12 cellular contexts compared by ENCODE assay signal in genomic region chr20:31705191-31705590, GRCh38. TPM values are rescaled to one million over a fixed set of nuclear protein-coding genes. Genes with fewer than 3 reads are reported as not detected.
A peak's percentile ranks its signal among the peaks of the same experiment; 100 is the strongest.
DNase-seq lines count a peak whose midpoint lies in the region; ATAC-seq and TF ChIP-seq lines count a peak whose summit lies in the region.
"Had no signal": no experiment of that assay in that cellular context is flagged by ENCODE, and none has a peak within 500 bp of the region (broad histone marks: within the 10 kb centered on the region; RNA-seq: fewer than 3 reads in every experiment).

No MANE protein-coding gene starts in this region.

- peak overlapping the region; percentile 84 for H3K27ac ChIP-seq in left ventricle myocardium inferior (replicated peaks)
- peak overlapping the region; percentile 100 for H3K27ac ChIP-seq in breast epithelium
- H3K27ac ChIP-seq in upper lobe of left lung, result peak overlapping the region; percentile 78 to 99 (median 92)

- H3K27me3 Mint-ChIP-seq in mesothelial cell of epicardium (ENCODE audit: low read depth), result no peaks in the 10 kb centered on the region
- H3K27me3 Mint-ChIP-seq: naive thymus-derived CD8-positive, alpha-beta T cell had no signal

- TF ChIP-seq CTCF in left ventricle myocardium inferior (IDR thresholded peaks at IDR 0.05; ENCODE audit: borderline replicate concordance), result no peak
- no peak for TF ChIP-seq CTCF in breast epithelium (IDR thresholded peaks at IDR 0.05)
- TF ChIP-seq CTCF in mesothelial cell of epicardium (IDR thresholded peaks at IDR 0.05; ENCODE audit: unreplicated experiment), result no peak
- TF ChIP-seq CTCF in upper lobe of left lung (IDR thresholded peaks at IDR 0.05), result no peak

- H3K36me3 Mint-ChIP-seq in mesothelial cell of epicardium, result peaks cover 33% of the 10 kb centered on the region

- intact Hi-C loops in left ventricle myocardium inferior (cut with micrococcal nuclease), result no loop called here
- intact Hi-C loops in left cardiac atrium (cut with DNase I), result no loop called here
- intact Hi-C loops in breast epithelium (cut with DNase I; ENCODE audit: low total_unique reads), result no loop called here

- TF ChIP-seq POLR2A in breast epithelium (IDR thresholded peaks at IDR 0.05) (no peak), upper lobe of left lung (IDR thresholded peaks at IDR 0.05) (no peak)

- peaks cover 98% of the 10 kb centered on the region for H3K4me1 ChIP-seq in left ventricle myocardium inferior
- peaks cover 12 to 32% of the 10 kb centered on the region in 2 donors for H3K4me1 ChIP-seq in breast epithelium
- H3K4me1 ChIP-seq in upper lobe of left lung, result peaks cover 65 to 98% (median 81%) of the 10 kb centered on the region in 4 donors

- peaks cover 31% of the 10 kb centered on the region for H3K36me3 ChIP-seq in left ventricle myocardium inferior
- H3K36me3 ChIP-seq in breast epithelium, result no peaks in the 10 kb centered on the region
- H3K36me3 ChIP-seq in upper lobe of left lung, result peaks cover 0 to 53% (median 25%) of the 10 kb centered on the region in 4 donors

- DNase-seq in left ventricle myocardium inferior (no peak), left cardiac atrium (no peak), breast epithelium (ENCODE audit: low spot score in 2 of 2) (no peak), mesothelial cell of epicardium (ENCODE audit: low spot score in 2 of 2, unreplicated experiment in 2 of 2) (no peak), upper lobe of left lung (no peak), OCI-M1 (lab: John Stamatoyannopoulos, UW) (no peak)
- DNase-seq: head of caudate nucleus; naive thymus-derived CD8-positive, alpha-beta T cell; NCI-H1694; testis had no signal

- ATAC-seq in left cardiac atrium (no peak), upper lobe of left lung (ENCODE audit: low FRiP score in 2 of 2) (no peak), GM19463 (IDR thresholded peaks at IDR 0.05; ENCODE audit: unreplicated experiment) (no peak), GM18867 (IDR thresholded peaks at IDR 0.05; ENCODE audit: unreplicated experiment) (no peak)
- ATAC-seq: naive thymus-derived CD8-positive, alpha-beta T cell had no signal

- no peak for TF ChIP-seq EP300 in upper lobe of left lung (IDR thresholded peaks at IDR 0.05)

- H3K4me3 ChIP-seq in left ventricle myocardium inferior, result no peak overlapping the region
- no peak overlapping the region for H3K4me3 ChIP-seq in breast epithelium
- H3K4me3 ChIP-seq in upper lobe of left lung, result no peak overlapping the region
- H3K4me3 ChIP-seq: testis had no signal

- peak overlapping the region; percentile 96 for H3K27ac Mint-ChIP-seq in mesothelial cell of epicardium

- H3K9me3 ChIP-seq in left ventricle myocardium inferior (replicated peaks) (no peaks in the 10 kb centered on the region), breast epithelium (no peaks in the 10 kb centered on the region), upper lobe of left lung (no peaks in the 10 kb centered on the region)
- H3K9me3 ChIP-seq: testis had no signal

- no peak overlapping the region for H3K4me3 Mint-ChIP-seq in mesothelial cell of epicardium

- H3K27me3 ChIP-seq in left ventricle myocardium inferior (ENCODE audit: low read depth), result no peaks in the 10 kb centered on the region
- no peaks in the 10 kb centered on the region for H3K27me3 ChIP-seq in breast epithelium
- H3K27me3 ChIP-seq in upper lobe of left lung, result no peaks in the 10 kb centered on the region
- H3K27me3 ChIP-seq: testis had no signal

- H3K9me3 Mint-ChIP-seq in mesothelial cell of epicardium, result peaks cover 4% of the 10 kb centered on the region
- H3K9me3 Mint-ChIP-seq: naive thymus-derived CD8-positive, alpha-beta T cell had no signal

- H3K4me1 Mint-ChIP-seq in mesothelial cell of epicardium, result peaks cover 13% of the 10 kb centered on the region

RNA-seq across cellular contexts. Expression of gene BCL2L1, which starts 17.5 kb away (rescaled TPM):
- total RNA-seq in left ventricle myocardium inferior (53.2 TPM), left cardiac atrium (10 to 100 TPM; 45.1 to 79.8 TPM), breast epithelium (100 to 1,000 TPM in 2 of 3 donors, 10 to 100 TPM in 1; 95.1 to 124 (median 117) TPM), mesothelial cell of epicardium (63.2 to 66.6 TPM (median 64.8 TPM) in 3 replicates), upper lobe of left lung (100 to 1,000 TPM; 131 to 245 (median 182) TPM)

RNA-seq across cellular contexts. Expression of gene TPX2, which starts 33.9 kb away (rescaled TPM):
- total RNA-seq in left ventricle myocardium inferior, result 0.71 TPM
- 1 to 10 TPM in 1 of 2 donors, under 1 TPM in 1; 0.73 to 2.0 TPM for total RNA-seq in left cardiac atrium
- total RNA-seq in breast epithelium, result 1 to 10 TPM in 1 of 3 donors, under 1 TPM in 2; 0.33 to 3.8 (median 0.73) TPM
- 36.6 to 39.0 TPM (median 37.5 TPM) in 3 replicates for total RNA-seq in mesothelial cell of epicardium
- 1 to 10 TPM; 1.0 to 6.7 (median 3.8) TPM for total RNA-seq in upper lobe of left lung
